ENCODE assay signal across 8 cellular contexts in genomic region chr9:127557466-127557869, GRCh38. TPM values are rescaled to one million over a fixed set of nuclear protein-coding genes. Genes with fewer than 3 reads are reported as not detected.
DNase-seq lines count a peak whose midpoint lies in the region; ATAC-seq and TF ChIP-seq lines count a peak whose summit lies in the region.

No MANE protein-coding gene starts in this region.

- peaks cover 3% of the 10 kb centered on the region for H3K36me3 ChIP-seq in H7 (replicated peaks; ENCODE audit: control insufficient read depth, insufficient read depth, low read length)

- H3K4me3 ChIP-seq in H7 (ENCODE audit: insufficient read depth, low read depth, low read length) (no peak overlapping the region), fibroblast of pulmonary artery (replicated peaks; ENCODE audit: low read depth, low read length) (peak overlapping the region; percentile 5), skeletal muscle cell (ENCODE audit: low read depth, low read length) (peak overlapping the region; percentile 7)

- ATAC-seq in GM21737 (IDR thresholded peaks at IDR 0.05; ENCODE audit: unreplicated experiment): no peak

- DNase-seq in H7 (peak; percentile 74), fibroblast of pulmonary artery (ENCODE audit: low read depth) (peak; percentile 59), skeletal muscle cell (ENCODE audit: low read depth) (no peak), NCI-H1092 treated with DMSO at 0.1 percent for 48 hours (lab: John Stamatoyannopoulos, UW) (no peak), NCI-H526 (lab: John Stamatoyannopoulos, UW) (no peak), NCI-H2196 treated with DMSO at 0.1 percent for 48 hours (lab: John Stamatoyannopoulos, UW; ENCODE audit: unreplicated experiment) (no peak)

- no peaks in the 10 kb centered on the region for H3K27me3 ChIP-seq in H7 (ENCODE audit: control insufficient read depth, insufficient read depth, low read length)

- TF ChIP-seq CTCF in fibroblast of pulmonary artery (IDR thresholded peaks at IDR 0.05; ENCODE audit: low read length, missing control alignments): no peak

- no peaks in the 10 kb centered on the region for H3K9me3 Mint-ChIP-seq in T-helper 1 cell treated with Interleukin-12 subunit alpha and Interleukin-12 subunit beta and Interleukin-4 antibody, amounts not matched to agents 30 μg/mL and 1 μg/mL, for 36 hours

- peak overlapping the region; percentile 51 for H3K4me3 Mint-ChIP-seq in T-helper 1 cell treated with Interleukin-12 subunit alpha and Interleukin-12 subunit beta and Interleukin-4 antibody, amounts not matched to agents 30 μg/mL and 1 μg/mL, for 36 hours

- peaks cover 27% of the 10 kb centered on the region for H3K36me3 Mint-ChIP-seq in T-helper 1 cell treated with Interleukin-12 subunit alpha and Interleukin-12 subunit beta and Interleukin-4 antibody, amounts not matched to agents 30 μg/mL and 1 μg/mL, for 36 hours (ENCODE audit: low read depth)

- H3K27ac Mint-ChIP-seq in T-helper 1 cell treated with Interleukin-12 subunit alpha and Interleukin-12 subunit beta and Interleukin-4 antibody, amounts not matched to agents 30 μg/mL and 1 μg/mL, for 36 hours: peak overlapping the region; percentile 81

- peaks cover 69% of the 10 kb centered on the region for H3K4me1 Mint-ChIP-seq in T-helper 1 cell treated with Interleukin-12 subunit alpha and Interleukin-12 subunit beta and Interleukin-4 antibody, amounts not matched to agents 30 μg/mL and 1 μg/mL, for 36 hours (ENCODE audit: low read depth)

- H3K27me3 Mint-ChIP-seq in T-helper 1 cell treated with Interleukin-12 subunit alpha and Interleukin-12 subunit beta and Interleukin-4 antibody, amounts not matched to agents 30 μg/mL and 1 μg/mL, for 36 hours (ENCODE audit: low read depth): no peaks in the 10 kb centered on the region

RNA-seq across cellular contexts. Expression of gene STXBP1, which starts 54.6 kb away (rescaled TPM):
- 5.9 and 12.0 TPM in 2 replicates for total RNA-seq in H7 (2014; rRNA removed; shearing (Covaris generic))

Comparison
In these comparisons a context has a peak if more than half of its experiments do, and no peak if none do; other contexts are left out.
1. DNase-seq: peak in H7 (single experiment) and fibroblast of pulmonary artery (single experiment); none in skeletal muscle cell (single experiment), NCI-H1092 treated with DMSO at 0.1 percent for 48 hours (single experiment), NCI-H526 (0 of 2) and NCI-H2196 treated with DMSO at 0.1 percent for 48 hours (single experiment).